Comparison of ENCODE assay signal across 13 cellular contexts in the genomic region with DNA sequence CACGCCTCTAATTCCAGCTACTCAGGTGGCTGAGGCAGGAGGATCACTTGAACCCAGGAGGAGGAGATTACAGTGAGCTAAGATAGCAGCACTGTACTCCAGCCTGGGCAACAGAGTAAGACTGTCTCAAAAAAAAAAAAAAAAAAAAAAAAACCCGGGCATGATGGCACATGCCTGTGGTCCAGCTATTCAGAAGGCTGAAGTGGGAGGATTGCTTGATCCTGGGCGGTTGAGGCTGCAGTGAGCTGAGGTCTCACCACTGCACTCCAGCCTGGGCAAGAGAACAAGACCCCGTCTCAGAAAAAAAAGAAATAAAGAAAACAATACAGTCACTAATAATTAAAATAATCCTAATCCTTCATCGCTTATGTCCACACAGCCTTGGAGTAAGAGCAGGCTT.
DNase-seq lines count a peak whose midpoint lies in the region; ATAC-seq and TF ChIP-seq lines count a peak whose summit lies in the region.
"Had no signal": no experiment of that assay in that cellular context is flagged by ENCODE, and none has a peak within 500 bp of the region (broad histone marks: within the 10 kb centered on the region; RNA-seq: fewer than 3 reads in every experiment).

No MANE protein-coding gene starts in this region.

- intact Hi-C loops in lower lobe of right lung (cut with DNase I) = no loop called here
- intact Hi-C loops in adrenal gland (cut with DNase I) = loop anchor here in 1 of 2 donors (10.0 kb wide), 1 partner anchor 49 kb away; no protein-coding TSS in a partner anchor

- no peak for TF ChIP-seq POLR2A in adrenal gland (IDR thresholded peaks at IDR 0.05)

- in situ Hi-C loops in brain microvascular endothelial cell (cut with HindIII; ENCODE audit: low pct_ligation_motif_present, low sequenced_read_pairs) = no loop called here

- H3K27ac ChIP-seq in brain microvascular endothelial cell (peak overlapping the region; percentile 92), lower lobe of right lung (peak overlapping the region; percentile 82), substantia nigra (ENCODE audit: low read depth, low read length, poor library complexity, severe bottlenecking) (peak overlapping the region; percentile 97), adrenal gland (peak overlapping the region in 1 of 5 donors; percentile 38)

- H3K4me3 ChIP-seq in brain microvascular endothelial cell (ENCODE audit: low read depth, low read length) (no peak overlapping the region), lower lobe of right lung (no peak overlapping the region), adrenal gland (no peak overlapping the region)

- H3K36me3 ChIP-seq in brain microvascular endothelial cell (replicated peaks) (peaks cover 14% of the 10 kb centered on the region), lower lobe of right lung (no peaks in the 10 kb centered on the region), adrenal gland (replicated peaks in 1 of 2) (no peaks in the 10 kb centered on the region)

- H3K27me3 ChIP-seq in brain microvascular endothelial cell (replicated peaks) (no peaks in the 10 kb centered on the region), lower lobe of right lung (ENCODE audit: low read depth) (no peaks in the 10 kb centered on the region), adrenal gland (no peaks in the 10 kb centered on the region)

- WGBS in adrenal gland, 4 donors = 85 to 95% (median 90%) methylated on average over 5 of the region's 5 CpGs

- TF ChIP-seq CTCF in brain microvascular endothelial cell (IDR thresholded peaks at IDR 0.05; ENCODE audit: low read depth, low read length, missing control alignments) = no peak
- TF ChIP-seq CTCF in lower lobe of right lung (IDR thresholded peaks at IDR 0.05) = no peak
- TF ChIP-seq CTCF in adrenal gland (IDR thresholded peaks at IDR 0.05) = no peak

- ATAC-seq in lower lobe of right lung (no peak), HG03342 (IDR thresholded peaks at IDR 0.05; ENCODE audit: unreplicated experiment) (no peak)
- ATAC-seq: activated CD8-positive, alpha-beta memory T cell treated with anti-CD3 and anti-CD28 coated beads, Interleukin-2, amount 10 ng/mL, durations not matched to agents 7 days and 5 days had no signal

- DNase-seq in M059J (ENCODE audit: low read depth) (peak; percentile 64), brain microvascular endothelial cell (no peak), lower lobe of right lung (no peak), substantia nigra (lab: John Stamatoyannopoulos, UW) (no peak), GF-D8 (lab: John Stamatoyannopoulos, UW) (no peak), adrenal gland (no peak)
- no peak for DNase-seq in activated CD4-positive, alpha-beta T cell treated with anti-CD3 and anti-CD28 coated beads, Interleukin-2, amount 50 U/mL, for 48 hours
- DNase-seq: activated CD8-positive, alpha-beta memory T cell treated with anti-CD3 and anti-CD28 coated beads, Interleukin-2, amount 10 ng/mL, durations not matched to agents 7 days and 5 days; effector CD4-positive, alpha-beta T cell; NCI-H1694; stimulated activated CD4-positive, alpha-beta T cell treated with anti-CD3 and anti-CD28 coated beads, Interleukin-15, amount 100 ng/mL, for 24 hours; T-helper 2 cell had no signal

- no peaks in the 10 kb centered on the region for H3K9me3 ChIP-seq in lower lobe of right lung
- no peaks in the 10 kb centered on the region for H3K9me3 ChIP-seq in adrenal gland (replicated peaks in 1 of 3)

- peaks cover 50% of the 10 kb centered on the region for H3K4me1 ChIP-seq in lower lobe of right lung
- H3K4me1 ChIP-seq in adrenal gland (replicated peaks in 1 of 2) = peaks cover 29 to 37% of the 10 kb centered on the region in 2 donors
